In the genomic region with DNA sequence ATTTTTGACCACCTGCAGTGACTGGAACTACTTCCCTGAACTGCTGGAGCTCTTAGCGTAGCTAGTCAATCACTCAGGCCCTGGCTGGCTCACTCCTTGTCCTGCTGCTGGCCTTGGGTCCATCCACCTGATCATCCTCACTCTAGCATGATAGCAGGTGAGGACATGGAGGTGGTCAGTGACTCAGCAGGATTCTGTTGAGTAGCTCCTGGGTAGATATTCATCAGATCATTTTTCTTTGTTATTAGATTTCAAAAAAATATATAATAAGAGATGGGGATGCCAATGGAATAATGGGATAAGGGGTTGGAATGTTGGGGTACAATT, we compare ENCODE assay signal across 13 cellular contexts. TPM values are rescaled to one million over a fixed set of nuclear protein-coding genes. Genes with fewer than 3 reads are reported as not detected.
A peak's percentile ranks its signal among the peaks of the same experiment; 100 is the strongest.
DNase-seq lines count a peak whose midpoint lies in the region; ATAC-seq, FAIRE-seq and TF ChIP-seq lines count a peak whose summit lies in the region.
"Had no signal": no experiment of that assay in that cellular context is flagged by ENCODE, and none has a peak within 500 bp of the region (broad histone marks: within the 10 kb centered on the region; RNA-seq: fewer than 3 reads in every experiment).

No MANE protein-coding gene starts in this region.

- peak; percentile 8 for ATAC-seq in GM19035 (IDR thresholded peaks at IDR 0.05; ENCODE audit: unreplicated experiment)

- H3K4me2 ChIP-seq in BLaER1 = peak overlapping the region; percentile 76
- H3K4me2 ChIP-seq: smooth muscle cell had no signal

- H3K4me1 ChIP-seq in BLaER1 = peaks cover 63% of the 10 kb centered on the region
- H3K4me1 ChIP-seq in effector memory CD4-positive, alpha-beta T cell (ENCODE audit: control insufficient read depth, insufficient read depth, low read length, poor library complexity, severe bottlenecking) = peaks cover 92% of the 10 kb centered on the region
- H3K4me1 ChIP-seq: ascending aorta had no signal

- no peak for FAIRE-seq in frontal cortex (lab: Jason Lieb, UNC)
- FAIRE-seq: endometrium had no signal

- H3K27ac ChIP-seq in BLaER1 = peak overlapping the region; percentile 73
- peak overlapping the region; percentile 78 for H3K27ac ChIP-seq in HL-60 (replicated peaks)
- peak overlapping the region; percentile 77 for H3K27ac ChIP-seq in effector memory CD4-positive, alpha-beta T cell (ENCODE audit: insufficient read depth, low read length, poor library complexity, severe bottlenecking)
- H3K27ac ChIP-seq: ascending aorta, C4-2B had no signal

- H3K36me3 ChIP-seq in BLaER1 = no peaks in the 10 kb centered on the region
- H3K36me3 ChIP-seq in effector memory CD4-positive, alpha-beta T cell (ENCODE audit: control insufficient read depth, insufficient read depth, low read length) = no peaks in the 10 kb centered on the region
- H3K36me3 ChIP-seq: ascending aorta had no signal

- H3K9me3 ChIP-seq in BLaER1 = 0 out of 2 replicates have a peak, but pooled peaks cover 5% of the 10 kb centered on the region
- no peaks in the 10 kb centered on the region for H3K9me3 ChIP-seq in effector memory CD4-positive, alpha-beta T cell (ENCODE audit: control insufficient read depth, low read length)
- H3K9me3 ChIP-seq: ascending aorta had no signal

- DNase-seq in HL-60 (ENCODE audit: low read depth in 1 of 2, low spot score in 1 of 2) (no peak), frontal cortex (ENCODE audit: low spot score in 2 of 2) (no peak), Ammon's horn (ENCODE audit: low spot score) (no peak), NCI-H82 treated with DMSO at 0.1 percent for 48 hours (lab: John Stamatoyannopoulos, UW; ENCODE audit: unreplicated experiment) (no peak), SW480 (ENCODE audit: low spot score) (no peak)
- no peak for DNase-seq in effector memory CD4-positive, alpha-beta T cell
- DNase-seq: NCI-H226 had no signal

- TF ChIP-seq CTCF in HL-60 (IDR thresholded peaks at IDR 0.05; ENCODE audit: insufficient read depth, low read length) = no peak

- peak overlapping the region; percentile 21; the same call in 1 of the 2 replicates for H3K9ac ChIP-seq in BLaER1

- H3K4me3 ChIP-seq in BLaER1 = no peak overlapping the region; the same call in 1 of the 2 replicates
- no peak overlapping the region for H3K4me3 ChIP-seq in HL-60 (replicated peaks; ENCODE audit: insufficient read depth, low read length)
- peak overlapping the region; percentile 20 for H3K4me3 ChIP-seq in effector memory CD4-positive, alpha-beta T cell (ENCODE audit: insufficient read depth, low read depth, low read length, poor library complexity, severe bottlenecking)
- H3K4me3 ChIP-seq: ascending aorta, smooth muscle cell had no signal

- H4K20me1 ChIP-seq in BLaER1 = no peaks in the 10 kb centered on the region

- no peaks in the 10 kb centered on the region for H3K27me3 ChIP-seq in BLaER1
- no peaks in the 10 kb centered on the region for H3K27me3 ChIP-seq in HL-60 (ENCODE audit: insufficient read depth, poor library complexity, severe bottlenecking)
- H3K27me3 ChIP-seq in effector memory CD4-positive, alpha-beta T cell (replicated peaks; ENCODE audit: control insufficient read depth, insufficient read depth, low read length, poor library complexity, severe bottlenecking) = no peaks in the 10 kb centered on the region
- H3K27me3 ChIP-seq: ascending aorta had no signal

RNA-seq across cellular contexts. Expression of gene SEMA4D, which starts 25.0 kb away (rescaled TPM):
- 7.7 TPM for total RNA-seq in frontal cortex
